12 cellular contexts compared by ENCODE assay signal in genomic region chr9:33350310-33350709, GRCh38. TPM values are rescaled to one million over a fixed set of nuclear protein-coding genes. Genes with fewer than 3 reads are reported as not detected.
DNase-seq lines count a peak whose midpoint lies in the region; ATAC-seq and TF ChIP-seq lines count a peak whose summit lies in the region.
"Had no signal": no experiment of that assay in that cellular context is flagged by ENCODE, and none has a peak within 500 bp of the region (broad histone marks: within the 10 kb centered on the region; RNA-seq: fewer than 3 reads in every experiment).

No MANE protein-coding gene starts in this region.

- no peaks in the 10 kb centered on the region for H3K9me2 ChIP-seq in GM23338 (ENCODE audit: insufficient read depth)

- intact Hi-C loops in left ventricle myocardium inferior (cut with micrococcal nuclease), result no loop called here
- intact Hi-C loops in naive thymus-derived CD4-positive, alpha-beta T cell (cut with micrococcal nuclease), result no loop called here

- H3K4me3 ChIP-seq in adipocyte (ENCODE audit: low read length) (no peak overlapping the region), left ventricle myocardium inferior (no peak overlapping the region), skin epidermis (no peak overlapping the region), GM23338 (no peak overlapping the region)
- no peak overlapping the region for H3K4me3 ChIP-seq in naive thymus-derived CD4-positive, alpha-beta T cell (ENCODE audit: low read length)
- H3K4me3 ChIP-seq: SK-N-MC had no signal

- H3K4me1 ChIP-seq in adipocyte (ENCODE audit: control insufficient read depth, insufficient read depth, low read length), result peaks cover 25% of the 10 kb centered on the region
- peaks cover 36% of the 10 kb centered on the region for H3K4me1 ChIP-seq in left ventricle myocardium inferior
- H3K4me1 ChIP-seq in GM23338 (ENCODE audit: insufficient read depth), result no peaks in the 10 kb centered on the region
- H3K4me1 ChIP-seq in naive thymus-derived CD4-positive, alpha-beta T cell (ENCODE audit: control insufficient read depth in 2 of 2, insufficient read depth in 2 of 2, low read length in 2 of 2), result no peaks in the 10 kb centered on the region

- ATAC-seq in GM23338, result no peak
- ATAC-seq in naive thymus-derived CD4-positive, alpha-beta T cell, result no peak
- ATAC-seq: HCT116 had no signal

- 0 out of 2 replicates have a peak, but pooled peaks cover 4% of the 10 kb centered on the region for H4K20me1 ChIP-seq in GM23338 (replicated peaks; ENCODE audit: insufficient read depth)

- peaks cover 6% of the 10 kb centered on the region for H3K4me1 Mint-ChIP-seq in GM23338
- peaks cover 0 to 12% (median 8%) of the 10 kb centered on the region in 7 donors for H3K4me1 Mint-ChIP-seq in naive thymus-derived CD4-positive, alpha-beta T cell

- CTCF ChIA-PET in naive thymus-derived CD4-positive, alpha-beta T cell (lab: Charles Lee), result interaction anchor here (0.6 to 1.3 kb wide), 3 partner anchors 24 to 96 kb away, joined by 4 read pairs; no protein-coding TSS in a partner anchor

- TF ChIP-seq CTCF in left ventricle myocardium inferior (IDR thresholded peaks at IDR 0.05; ENCODE audit: borderline replicate concordance) (no peak), GM13976 (IDR thresholded peaks at IDR 0.05; ENCODE audit: borderline replicate concordance, control extremely low read depth, extremely low read depth, insufficient read depth, missing control alignments) (no peak), GM23338 (conservative IDR thresholded peaks at IDR 0.05; ENCODE audit: low read depth in 2 of 2) (no peak)

- no peak overlapping the region for H3K4me2 ChIP-seq in GM23338

- POLR2A ChIA-PET in naive thymus-derived CD4-positive, alpha-beta T cell (lab: Charles Lee), result no interaction called here

- H3K36me3 Mint-ChIP-seq in GM23338 (ENCODE audit: low read depth), result peaks cover 41% of the 10 kb centered on the region
- H3K36me3 Mint-ChIP-seq in naive thymus-derived CD4-positive, alpha-beta T cell, result peaks cover 5 to 60% (median 43%) of the 10 kb centered on the region in 5 donors

- H3K27ac ChIP-seq in left ventricle myocardium inferior (replicated peaks) (peak overlapping the region; percentile 59), skin epidermis (peak overlapping the region in 12 of 21 experiments; percentile 28 to 80 (median 48)), GM23338 (ENCODE audit: low read depth) (no peak overlapping the region)
- no peak overlapping the region for H3K27ac ChIP-seq in naive thymus-derived CD4-positive, alpha-beta T cell (ENCODE audit: low read depth, low read length)
- H3K27ac ChIP-seq: SK-N-MC had no signal

- peak; percentile 74 for DNase-seq in GM04504 (ENCODE audit: low read depth)
- DNase-seq in adipocyte (ENCODE audit: low read depth), result peak; percentile 92
- DNase-seq in left ventricle myocardium inferior, result no peak
- no peak for DNase-seq in NOMO-1 treated with dmso at 0.1 percent for 144 hours (lab: John Stamatoyannopoulos, UW; ENCODE audit: unreplicated experiment)
- DNase-seq in GM13976 (ENCODE audit: low spot score), result no peak
- no peak for DNase-seq in GM23338 (ENCODE audit: low spot score)
- DNase-seq in naive thymus-derived CD4-positive, alpha-beta T cell, result no peak
- DNase-seq: Kasumi-1 had no signal

- H3K36me3 ChIP-seq in adipocyte (ENCODE audit: control insufficient read depth, insufficient read depth, low read length, severe bottlenecking) (peaks cover 66% of the 10 kb centered on the region), left ventricle myocardium inferior (peaks cover 52% of the 10 kb centered on the region), GM23338 (ENCODE audit: insufficient read depth) (peaks cover 21% of the 10 kb centered on the region)
- peaks cover 8 to 59% (median 27%) of the 10 kb centered on the region in 3 experiments for H3K36me3 ChIP-seq in naive thymus-derived CD4-positive, alpha-beta T cell (ENCODE audit: control insufficient read depth in 2 of 3, insufficient read depth in 3 of 3, low read length in 3 of 3)

- H3K4me3 Mint-ChIP-seq in GM23338, result no peak overlapping the region
- H3K4me3 Mint-ChIP-seq in naive thymus-derived CD4-positive, alpha-beta T cell, result no peak overlapping the region

- no peaks in the 10 kb centered on the region for H3K9me3 ChIP-seq in adipocyte (ENCODE audit: control insufficient read depth, low read length)
- no peaks in the 10 kb centered on the region for H3K9me3 ChIP-seq in left ventricle myocardium inferior (replicated peaks)
- no peaks in the 10 kb centered on the region for H3K9me3 ChIP-seq in naive thymus-derived CD4-positive, alpha-beta T cell (ENCODE audit: control insufficient read depth in 2 of 3, low read length in 3 of 3)

- no peaks in the 10 kb centered on the region for H3K9me3 Mint-ChIP-seq in GM23338
- no peaks in the 10 kb centered on the region for H3K9me3 Mint-ChIP-seq in naive thymus-derived CD4-positive, alpha-beta T cell
- H3K9me3 Mint-ChIP-seq: activated T-helper 2 cell treated with anti-CD3 and anti-CD28 coated beads, Interferon-gamma antibody, Interleukin-2, Interleukin-4, amounts not matched to agents 10 μg/mL and 5 μg/mL and 100 μg/mL, durations not matched to agents 14 hours and 24 hours and 36 hours had no signal

- H3K27me3 ChIP-seq in adipocyte (replicated peaks; ENCODE audit: control insufficient read depth, insufficient read depth, low read length) (no peaks in the 10 kb centered on the region), left ventricle myocardium inferior (ENCODE audit: low read depth) (no peaks in the 10 kb centered on the region), GM23338 (ENCODE audit: insufficient read depth) (no peaks in the 10 kb centered on the region)
- H3K27me3 ChIP-seq in naive thymus-derived CD4-positive, alpha-beta T cell (ENCODE audit: control insufficient read depth in 2 of 2, insufficient read depth in 2 of 2, low read length in 2 of 2), result no peaks in the 10 kb centered on the region

- no peaks in the 10 kb centered on the region for H3K27me3 Mint-ChIP-seq in GM23338 (ENCODE audit: insufficient read depth, low read depth, poor library complexity)
- H3K27me3 Mint-ChIP-seq in naive thymus-derived CD4-positive, alpha-beta T cell, result no peaks in the 10 kb centered on the region

- no peaks in the 10 kb centered on the region for H3K79me2 ChIP-seq in GM23338 (replicated peaks; ENCODE audit: insufficient read depth)

- H3K27ac Mint-ChIP-seq in GM23338, result no peak overlapping the region
- H3K27ac Mint-ChIP-seq in naive thymus-derived CD4-positive, alpha-beta T cell, result peak overlapping the region in 4 of 9 donors; percentile 23 to 88 (median 42)
- H3K27ac Mint-ChIP-seq: activated T-helper 2 cell treated with anti-CD3 and anti-CD28 coated beads, Interferon-gamma antibody, Interleukin-2, Interleukin-4, amounts not matched to agents 10 μg/mL and 5 μg/mL and 100 μg/mL, durations not matched to agents 14 hours and 24 hours and 36 hours had no signal

- H2AFZ ChIP-seq in GM23338, result no peak overlapping the region

- no peaks in the 10 kb centered on the region for H3F3A ChIP-seq in GM23338 (replicated peaks; ENCODE audit: low read depth)

- H3K9ac ChIP-seq in adipocyte (ENCODE audit: low read length), result peak overlapping the region; percentile 47

- in situ Hi-C loops in GM13976 (cut with MboI; ENCODE audit: low sequenced_read_pairs, unreplicated experiment), result no loop called here

TF ChIP-seq in GM23338, 12 proteins besides CTCF, POLR2A, EP300 and RAD21 (continues in another document):
- TF ChIP-seq CREB1 (CRISPR knock-in tag; IDR thresholded peaks at IDR 0.05; ENCODE audit: low read depth), result no peak

RNA-seq across cellular contexts. Expression of gene AQP7, which starts 52.1 kb away (rescaled TPM):
- total RNA-seq in left ventricle myocardium inferior, result 150 TPM
- total RNA-seq in GM23338 (2014; rRNA removed; shearing (Covaris generic)), result not detected in 2 replicates
- polyA plus RNA-seq in GM23338 (2016; fragmentation: Nextera tagmentation; extraction: Ambion mirVana), result not detected in 2 replicates
- 1 to 10 TPM in 3 of 5 experiments, under 1 TPM in 2; 0.32 to 1.9 (median 1.1) TPM for total RNA-seq in naive thymus-derived CD4-positive, alpha-beta T cell
- under 1 TPM in 1 of 2 donors, not detected in 1; 0.53 TPM for polyA plus RNA-seq in naive thymus-derived CD4-positive, alpha-beta T cell
- total RNA-seq: activated T-helper 2 cell treated with anti-CD3 and anti-CD28 coated beads, Interferon-gamma antibody, Interleukin-2, Interleukin-4, amounts not matched to agents 10 μg/mL and 5 μg/mL and 100 μg/mL, durations not matched to agents 14 hours and 24 hours and 36 hours had no signal

RNA-seq across cellular contexts. Expression of gene NFX1, which starts 60.0 kb away (rescaled TPM):
- 31.4 TPM for total RNA-seq in left ventricle myocardium inferior
- total RNA-seq in GM23338 (2014; rRNA removed; shearing (Covaris generic)), result 26.1 and 29.7 TPM in 2 replicates
- polyA plus RNA-seq in GM23338 (2016; fragmentation: Nextera tagmentation; extraction: Ambion mirVana), result 11.9 and 13.9 TPM in 2 replicates
- 10 to 100 TPM; 39.8 to 65.4 (median 43.6) TPM for total RNA-seq in naive thymus-derived CD4-positive, alpha-beta T cell
- polyA plus RNA-seq in naive thymus-derived CD4-positive, alpha-beta T cell, result 10 to 100 TPM; 30.1 to 49.3 TPM

Comparison
In these comparisons a context has a peak if more than half of its experiments do, and no peak if none do; other contexts are left out.
1. DNase-seq: peak in GM04504 (single experiment) and adipocyte (single experiment); none in left ventricle myocardium inferior (single experiment), NOMO-1 treated with dmso at 0.1 percent for 144 hours (single experiment), GM13976 (single experiment), GM23338 (single experiment) and naive thymus-derived CD4-positive, alpha-beta T cell (0 of 9).
2. H3K27ac ChIP-seq: peak in left ventricle myocardium inferior (single experiment) and skin epidermis (12 of 21); none in GM23338 (single experiment) and naive thymus-derived CD4-positive, alpha-beta T cell (single experiment).
3. RNA of gene AQP7, which starts 52.1 kb away (total RNA-seq): 150 TPM in left ventricle myocardium inferior (single experiment); 0.32 to 1.9 TPM in naive thymus-derived CD4-positive, alpha-beta T cell and not detected in GM23338; every median in the first group is over 10 times any median in the second.